15 cellular contexts compared by ENCODE assay signal in the genomic region with DNA sequence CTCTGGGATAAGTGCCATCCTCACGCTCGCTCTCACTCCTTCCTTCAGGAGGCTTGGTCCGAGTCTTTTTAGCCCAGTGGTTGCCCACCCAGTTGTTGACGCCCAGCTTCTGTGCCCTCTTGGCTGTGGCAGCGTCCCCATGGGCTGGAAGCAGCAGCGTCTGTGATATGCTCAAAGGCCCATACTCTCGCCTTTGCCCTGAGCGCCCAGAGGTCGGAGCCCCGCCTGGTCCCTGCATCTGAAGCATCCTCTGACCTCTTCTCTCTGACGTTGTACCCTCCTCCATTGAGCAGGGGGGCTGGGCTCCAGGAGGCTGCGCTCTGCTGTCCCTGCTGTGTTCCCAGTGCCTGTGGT.
DNase-seq lines count a peak whose midpoint lies in the region; ATAC-seq, FAIRE-seq and TF ChIP-seq lines count a peak whose summit lies in the region.
"Had no signal": no experiment of that assay in that cellular context is flagged by ENCODE, and none has a peak within 500 bp of the region (broad histone marks: within the 10 kb centered on the region; RNA-seq: fewer than 3 reads in every experiment).

No MANE protein-coding gene starts in this region.

- no peak overlapping the region for H3K4me3 ChIP-seq in CD4-positive, alpha-beta memory T cell (ENCODE audit: low read length in 2 of 2)
- H3K4me3 ChIP-seq in kidney (ENCODE audit: low read length in 2 of 2) = no peak overlapping the region
- H3K4me3 ChIP-seq: GM23338 had no signal

- FAIRE-seq in kidney (lab: Jason Lieb, UNC) = no peak

- H3K27ac Mint-ChIP-seq in CD4-positive, alpha-beta memory T cell = peak overlapping the region in 5 of 7 donors; percentile 30 to 80 (median 57)
- peak overlapping the region in 3 of 5 experiments; percentile 30 to 69 (median 35) for H3K27ac Mint-ChIP-seq in brain
- H3K27ac Mint-ChIP-seq: CD4-positive, alpha-beta T cell; GM23338 had no signal

- H3K36me3 Mint-ChIP-seq in CD4-positive, alpha-beta memory T cell = peaks cover 79 to 89% of the 10 kb centered on the region in 2 donors
- peaks cover 96% of the 10 kb centered on the region for H3K36me3 Mint-ChIP-seq in brain

- no peaks in the 10 kb centered on the region for H3K27me3 Mint-ChIP-seq in CD4-positive, alpha-beta memory T cell
- H3K27me3 Mint-ChIP-seq in brain = no peaks in the 10 kb centered on the region
- H3K27me3 Mint-ChIP-seq: CD4-positive, alpha-beta T cell; IgD-negative memory B cell had no signal

- no peak for DNase-seq in CD4-positive, alpha-beta memory T cell
- DNase-seq in kidney = peak; percentile 59
- peak; percentile 43 for DNase-seq in posterior vena cava (ENCODE audit: low spot score)
- DNase-seq in mucosa of gallbladder (ENCODE audit: low spot score) = no peak
- DNase-seq: 8988T; C1 segment of cervical spinal cord; Caco-2; CD4-positive, alpha-beta T cell; H9 had no signal

- H3K4me3 Mint-ChIP-seq in CD4-positive, alpha-beta memory T cell = no peak overlapping the region
- no peak overlapping the region for H3K4me3 Mint-ChIP-seq in brain
- H3K4me3 Mint-ChIP-seq: CD4-positive, alpha-beta T cell; GM23338; H9 had no signal

- intact Hi-C loops in CD4-positive, alpha-beta memory T cell (cut with micrococcal nuclease) = no loop called here
- intact Hi-C loops in kidney (cut with DNase I) = no loop called here
- intact Hi-C loops in posterior vena cava (cut with DNase I) = no loop called here

- H3K4me1 ChIP-seq in CD4-positive, alpha-beta memory T cell (ENCODE audit: insufficient read depth, low read length) = no peaks in the 10 kb centered on the region
- H3K4me1 ChIP-seq in kidney (ENCODE audit: control insufficient read depth in 1 of 2, insufficient read depth in 1 of 2, low read depth in 1 of 2, low read length in 2 of 2) = no peaks in the 10 kb centered on the region
- H3K4me1 ChIP-seq: Caco-2 had no signal

- no peak overlapping the region for H3K27ac ChIP-seq in CD4-positive, alpha-beta memory T cell (ENCODE audit: low read depth, low read length)
- no peak overlapping the region for H3K27ac ChIP-seq in kidney (ENCODE audit: low read depth in 2 of 2, low read length in 2 of 2)

- peaks cover 27% of the 10 kb centered on the region for H3K36me3 ChIP-seq in CD4-positive, alpha-beta memory T cell (ENCODE audit: insufficient read depth, low read length)
- peaks cover 18 to 20% of the 10 kb centered on the region in 2 donors for H3K36me3 ChIP-seq in kidney (ENCODE audit: control insufficient read depth in 1 of 2, insufficient read depth in 2 of 2, low read length in 2 of 2)

- no peaks in the 10 kb centered on the region for H3K27me3 ChIP-seq in CD4-positive, alpha-beta memory T cell (ENCODE audit: insufficient read depth, low read length)

- POLR2A ChIA-PET in CD4-positive, alpha-beta memory T cell (lab: Charles Lee; ENCODE audit: partially characterized antibody) = no interaction called here

- H3K9me3 ChIP-seq in CD4-positive, alpha-beta memory T cell (ENCODE audit: control insufficient read depth in 1 of 2, low read length in 2 of 2) = no peaks in the 10 kb centered on the region
- no peaks in the 10 kb centered on the region for H3K9me3 ChIP-seq in kidney (ENCODE audit: control insufficient read depth in 1 of 2, low read length in 2 of 2)
- H3K9me3 ChIP-seq: Caco-2 had no signal

- CTCF ChIA-PET in CD4-positive, alpha-beta memory T cell (lab: Charles Lee; ENCODE audit: partially characterized antibody) = no interaction called here

- H3K4me1 Mint-ChIP-seq in CD4-positive, alpha-beta memory T cell = peaks cover 0 to 3% (median under 1%) of the 10 kb centered on the region in 4 donors
- no peaks in the 10 kb centered on the region for H3K4me1 Mint-ChIP-seq in brain
- H3K4me1 Mint-ChIP-seq: GM23338, H9 had no signal

- TF ChIP-seq CTCF in brain (conservative IDR thresholded peaks at IDR 0.05) = no peak
- no peak for TF ChIP-seq CTCF in kidney (IDR thresholded peaks at IDR 0.05; ENCODE audit: borderline replicate concordance, extremely low read depth, insufficient read depth)

- no peaks in the 10 kb centered on the region for H3K9me3 Mint-ChIP-seq in CD4-positive, alpha-beta memory T cell
- no peaks in the 10 kb centered on the region for H3K9me3 Mint-ChIP-seq in brain
- H3K9me3 Mint-ChIP-seq: CD4-positive, alpha-beta T cell; GM23338; H9; IgD-negative memory B cell had no signal

- no peak for ATAC-seq in GM18870 (IDR thresholded peaks at IDR 0.05; ENCODE audit: unreplicated experiment)
- no peak for ATAC-seq in HG02763 (IDR thresholded peaks at IDR 0.05; ENCODE audit: unreplicated experiment)
- no peak for ATAC-seq in HG03439 (IDR thresholded peaks at IDR 0.05; ENCODE audit: unreplicated experiment)
- ATAC-seq: GM23338 had no signal

- no peak overlapping the region for H3K9ac ChIP-seq in kidney (ENCODE audit: low read length in 2 of 2)

Comparison
In these comparisons a context has a peak if more than half of its experiments do, and no peak if none do; other contexts are left out.
1. DNase-seq: peak in kidney (single experiment) and posterior vena cava (single experiment); none in CD4-positive, alpha-beta memory T cell (0 of 5) and mucosa of gallbladder (single experiment).